Comparison of ENCODE assay signal across 8 cellular contexts in genomic region chr16:72989203-72989991, GRCh38. TPM values are rescaled to one million over a fixed set of nuclear protein-coding genes. Genes with fewer than 3 reads are reported as not detected.
DNase-seq lines count a peak whose midpoint lies in the region; ATAC-seq and TF ChIP-seq lines count a peak whose summit lies in the region.

No MANE protein-coding gene starts in this region.

- TF ChIP-seq CTCF in BJ (IDR thresholded peaks at IDR 0.05; ENCODE audit: insufficient read depth, low read depth, low read length), result no peak
- TF ChIP-seq CTCF in OCI-LY3 (IDR thresholded peaks at IDR 0.05; ENCODE audit: low read depth, low read length), result no peak
- TF ChIP-seq CTCF in fibroblast of mammary gland (conservative IDR thresholded peaks at IDR 0.05; ENCODE audit: control insufficient read depth, insufficient read depth, low read depth, low read length), result no peak

- peak overlapping the region; percentile 53; the same call in 1 of the 2 replicates for H3K9ac ChIP-seq in OCI-LY3 (ENCODE audit: low read length)

- peak; percentile 73 for DNase-seq in BJ (ENCODE audit: low read depth)
- DNase-seq in fibroblast of mammary gland (ENCODE audit: low read depth), result peak; percentile 96
- peak; percentile 64 for DNase-seq in posterior vena cava (ENCODE audit: low spot score)
- no peak for DNase-seq in GF-D8 (lab: John Stamatoyannopoulos, UW)
- DNase-seq in HUDEP-2 (lab: John Stamatoyannopoulos, UW; ENCODE audit: unreplicated experiment in 76 of 76), result no peak

- H3K27ac ChIP-seq in OCI-LY3 (ENCODE audit: low read length), result no peak overlapping the region

- POLR2A ChIA-PET in BJ (lab: Charles Lee), result interaction anchor here (0.5 to 0.7 kb wide), 2 partner anchors 11 to 37 kb away, joined by 3 to 4 read pairs; no protein-coding TSS in a partner anchor

- peak overlapping the region; percentile 94 for H3K4me2 ChIP-seq in OCI-LY3 (ENCODE audit: low read length)

- 0 out of 2 replicates have a peak, but pooled peaks cover 4% of the 10 kb centered on the region for H3K79me2 ChIP-seq in OCI-LY3 (ENCODE audit: low read length)

- no peaks in the 10 kb centered on the region for H3K9me3 ChIP-seq in OCI-LY3 (ENCODE audit: insufficient read depth, low read length)

- H3K4me3 ChIP-seq in BJ (ENCODE audit: low read depth, low read length) (peak overlapping the region; percentile 22), OCI-LY3 (ENCODE audit: low read length) (peak overlapping the region; percentile 74), fibroblast of mammary gland (ENCODE audit: control insufficient read depth, low read depth, low read length) (peak overlapping the region; percentile 26)

- intact Hi-C loops in posterior vena cava (cut with DNase I), result no loop called here

- no peak for ATAC-seq in HG02938 (IDR thresholded peaks at IDR 0.05; ENCODE audit: unreplicated experiment)
- ATAC-seq in activated CD4-positive, CD25-positive, alpha-beta regulatory T cell treated with anti-CD3 and anti-CD28 coated beads, Interleukin-2, amount 50 U/mL, for 24 hours, result no peak

- H3K27me3 ChIP-seq in BJ (ENCODE audit: control insufficient read depth, insufficient read depth, low read length), result no peaks in the 10 kb centered on the region
- no peaks in the 10 kb centered on the region for H3K27me3 ChIP-seq in OCI-LY3 (ENCODE audit: low read depth, low read length)

- no peaks in the 10 kb centered on the region; the same call in none of the 2 replicates for H4K20me1 ChIP-seq in OCI-LY3 (ENCODE audit: insufficient read depth, low read length)

- H3K36me3 ChIP-seq in BJ (ENCODE audit: control insufficient read depth, insufficient read depth, low read length) (no peaks in the 10 kb centered on the region; the same call in 1 of the 2 replicates), OCI-LY3 (replicated peaks; ENCODE audit: low read depth, low read length) (no peaks in the 10 kb centered on the region)

- CTCF ChIA-PET in BJ (lab: Yijun Ruan, JAX), result interaction anchor here (1.1 to 1.7 kb wide), 3 partner anchors 22 to 157 kb away, joined by 3 to 5 read pairs (median 4); no protein-coding TSS in a partner anchor

- H3K4me1 ChIP-seq in OCI-LY3 (ENCODE audit: low read length), result peaks cover 16% of the 10 kb centered on the region

- 0 out of 2 replicates have a peak overlapping the region, but pooled peaks have one; percentile 72 for H2AFZ ChIP-seq in OCI-LY3 (ENCODE audit: low read depth, low read length)

RNA-seq across cellular contexts. Expression of gene ZFHX3, which starts 58.5 kb away (rescaled TPM):
- 2.2 and 2.8 TPM in 2 replicates for polyA plus RNA-seq in BJ (2011; rRNA removed)
- polyA minus RNA-seq in BJ (2011; rRNA and poly(A)+ RNA removed), result 9.6 and 13.8 TPM in 2 replicates
- total RNA-seq in posterior vena cava, result 10 to 100 TPM; 40.8 to 43.7 TPM

Comparison
In these comparisons a context has a peak if more than half of its experiments do, and no peak if none do; other contexts are left out.
1. DNase-seq: peak in BJ (single experiment), fibroblast of mammary gland (single experiment) and posterior vena cava (single experiment); none in GF-D8 (single experiment) and HUDEP-2 (0 of 76).
2. H3K4me3 ChIP-seq: peak in every context shown above with its lines; median percentile 74 in OCI-LY3; 26 in fibroblast of mammary gland; 22 in BJ.